ENCODE assay signal across 8 cellular contexts in the genomic region with DNA sequence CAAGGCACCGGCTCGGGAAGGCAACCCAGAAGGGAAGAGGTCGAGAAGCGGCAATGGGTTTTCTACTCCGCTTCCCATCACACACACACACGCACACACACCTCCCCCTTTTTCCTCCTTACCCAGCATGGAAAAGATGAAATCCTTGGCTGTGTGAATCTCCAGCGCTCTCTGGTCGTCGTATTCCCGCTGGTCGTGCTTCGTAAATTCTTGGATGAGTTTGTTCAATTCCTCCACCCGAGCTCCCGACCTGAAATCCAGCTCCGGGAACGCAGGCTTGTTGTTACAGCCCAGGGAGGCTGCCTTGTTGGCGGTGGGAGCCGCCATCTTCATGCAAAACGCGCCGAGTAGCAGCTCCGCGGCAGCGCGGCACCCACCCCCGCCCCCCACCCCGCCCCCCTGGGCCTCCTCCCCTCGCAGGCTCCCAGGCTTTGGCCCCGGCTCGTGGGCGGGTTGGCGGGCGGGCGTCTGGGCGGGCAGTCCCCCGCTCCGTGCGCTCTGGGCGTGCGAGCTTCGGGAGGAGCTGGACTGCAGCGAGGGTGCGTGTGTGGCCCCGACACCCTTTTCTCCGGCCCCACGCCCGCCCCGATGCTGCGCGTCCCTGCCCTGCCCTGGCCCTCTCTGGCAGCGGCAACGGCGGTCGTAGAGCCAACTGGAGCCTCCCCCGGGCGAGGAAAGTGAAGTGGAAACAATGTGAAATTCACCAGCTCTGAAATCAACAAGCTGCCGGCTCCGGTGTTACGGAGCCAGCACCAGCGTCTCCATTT. TPM values are rescaled to one million over a fixed set of nuclear protein-coding genes. Genes with fewer than 3 reads are reported as not detected.
DNase-seq lines count a peak whose midpoint lies in the region; ATAC-seq lines count a peak whose summit lies in the region.

A gene with protein sequence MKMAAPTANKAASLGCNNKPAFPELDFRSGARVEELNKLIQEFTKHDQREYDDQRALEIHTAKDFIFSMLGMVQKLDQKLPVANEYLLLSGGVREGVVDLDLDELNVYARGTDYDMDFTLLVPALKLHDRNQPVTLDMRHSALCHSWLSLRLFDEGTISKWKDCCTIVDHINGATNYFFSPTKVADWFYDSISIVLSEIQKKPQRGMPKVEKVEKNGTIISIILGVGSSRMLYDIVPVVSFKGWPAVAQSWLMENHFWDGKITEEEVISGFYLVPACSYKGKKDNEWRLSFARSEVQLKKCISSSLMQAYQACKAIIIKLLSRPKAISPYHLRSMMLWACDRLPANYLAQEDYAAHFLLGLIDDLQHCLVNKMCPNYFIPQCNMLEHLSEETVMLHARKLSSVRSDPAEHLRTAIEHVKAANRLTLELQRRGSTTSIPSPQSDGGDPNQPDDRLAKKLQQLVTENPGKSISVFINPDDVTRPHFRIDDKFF (minus strand): TSS at position 349 of the 767 bp plus-strand sequence. CDS start 16 bp downstream, at position 333.

- peak; percentile 43 to 72 (median 54) for DNase-seq in CD4-positive, CD25-positive, alpha-beta regulatory T cell
- DNase-seq in NCI-H526 (lab: John Stamatoyannopoulos, UW) (peak; percentile 70 to 92), lung microvascular endothelial cell (ENCODE audit: low read depth in 2 of 2) (peak; percentile 85 to 87)
- peak; percentile 49 for DNase-seq in activated CD8-positive, alpha-beta memory T cell treated with anti-CD3 and anti-CD28 coated beads, Interleukin-2, amount 10 ng/mL, durations not matched to agents 7 days and 5 days
- peak in 2 of 3 experiments; percentile 22 to 32 for DNase-seq in effector memory CD8-positive, alpha-beta T cell
- DNase-seq in stimulated activated CD4-positive, alpha-beta T cell treated with anti-CD3 and anti-CD28 coated beads, TNF-alpha, amount 100 ng/mL, for 48 hours (ENCODE audit: low read depth in 3 of 3): peak in 2 of 3 donors; percentile 32 to 38

- peaks cover 0 to 40% (median 22%) of the 10 kb centered on the region in 4 donors for H3K4me1 Mint-ChIP-seq in CD4-positive, CD25-positive, alpha-beta regulatory T cell
- H3K4me1 Mint-ChIP-seq in activated CD8-positive, alpha-beta memory T cell treated with anti-CD3 and anti-CD28 coated beads, Interleukin-2, amount 10 ng/mL, durations not matched to agents 7 days and 5 days: peaks cover 25% of the 10 kb centered on the region
- H3K4me1 Mint-ChIP-seq in effector memory CD8-positive, alpha-beta T cell (ENCODE audit: low read depth in 2 of 2): peaks cover 0 to 6% of the 10 kb centered on the region in 2 donors

- peak within 1 kb of the TSS; percentile 92 for H3K4me3 ChIP-seq in CD4-positive, CD25-positive, alpha-beta regulatory T cell (ENCODE audit: low read depth, low read length)

- peak within 1 kb of the TSS; percentile 87 to 92 (median 89) for H3K27ac Mint-ChIP-seq in CD4-positive, CD25-positive, alpha-beta regulatory T cell
- H3K27ac Mint-ChIP-seq in activated CD8-positive, alpha-beta memory T cell treated with anti-CD3 and anti-CD28 coated beads, Interleukin-2, amount 10 ng/mL, durations not matched to agents 7 days and 5 days: peak within 1 kb of the TSS; percentile 71
- peak within 1 kb of the TSS in 1 of 2 donors; percentile 93 for H3K27ac Mint-ChIP-seq in effector memory CD8-positive, alpha-beta T cell

- CTCF ChIA-PET in activated CD8-positive, alpha-beta memory T cell treated with anti-CD3 and anti-CD28 coated beads, Interleukin-2, amount 10 ng/mL, durations not matched to agents 7 days and 5 days (lab: Charles Lee): interaction anchor here (1.3 to 1.8 kb wide), 5 partner anchors 18 to 123 kb away, joined by 5 to 8 read pairs (median 5); no protein-coding TSS in a partner anchor

- ATAC-seq in CD4-positive, CD25-positive, alpha-beta regulatory T cell (ENCODE audit: low read depth in 2 of 2): peak; percentile 63 to 71
- ATAC-seq in GM19372 (IDR thresholded peaks at IDR 0.05; ENCODE audit: low read depth, unreplicated experiment): peak; percentile 53
- peak; percentile 52 for ATAC-seq in HG03442 (IDR thresholded peaks at IDR 0.05; ENCODE audit: unreplicated experiment)
- peak; percentile 75 for ATAC-seq in activated CD8-positive, alpha-beta memory T cell treated with anti-CD3 and anti-CD28 coated beads, Interleukin-2, amount 10 ng/mL, durations not matched to agents 7 days and 5 days
- peak; percentile 76 for ATAC-seq in effector memory CD8-positive, alpha-beta T cell (replicated peaks)

- H3K36me3 Mint-ChIP-seq in CD4-positive, CD25-positive, alpha-beta regulatory T cell: no peaks in the 10 kb centered on the region
- no peaks in the 10 kb centered on the region for H3K36me3 Mint-ChIP-seq in activated CD8-positive, alpha-beta memory T cell treated with anti-CD3 and anti-CD28 coated beads, Interleukin-2, amount 10 ng/mL, durations not matched to agents 7 days and 5 days
- peaks cover 5% of the 10 kb centered on the region for H3K36me3 Mint-ChIP-seq in effector memory CD8-positive, alpha-beta T cell (ENCODE audit: insufficient read depth)

- peak within 1 kb of the TSS; percentile 60 for H3K27ac ChIP-seq in CD4-positive, CD25-positive, alpha-beta regulatory T cell (ENCODE audit: insufficient read depth, low read length, poor library complexity, severe bottlenecking)

- H3K4me3 Mint-ChIP-seq in CD4-positive, CD25-positive, alpha-beta regulatory T cell: peak within 1 kb of the TSS; percentile 90 to 99 (median 94)
- H3K4me3 Mint-ChIP-seq in activated CD8-positive, alpha-beta memory T cell treated with anti-CD3 and anti-CD28 coated beads, Interleukin-2, amount 10 ng/mL, durations not matched to agents 7 days and 5 days: peak within 1 kb of the TSS; percentile 80
- peak within 1 kb of the TSS; percentile 68 to 95 for H3K4me3 Mint-ChIP-seq in effector memory CD8-positive, alpha-beta T cell

- peaks cover 0 to 8% (median 0%) of the 10 kb centered on the region in 7 donors for H3K9me3 Mint-ChIP-seq in CD4-positive, CD25-positive, alpha-beta regulatory T cell
- H3K9me3 Mint-ChIP-seq in activated CD8-positive, alpha-beta memory T cell treated with anti-CD3 and anti-CD28 coated beads, Interleukin-2, amount 10 ng/mL, durations not matched to agents 7 days and 5 days (ENCODE audit: low read depth): no peaks in the 10 kb centered on the region
- H3K9me3 Mint-ChIP-seq in effector memory CD8-positive, alpha-beta T cell: no peaks in the 10 kb centered on the region

- no peaks in the 10 kb centered on the region for H3K9me3 ChIP-seq in CD4-positive, CD25-positive, alpha-beta regulatory T cell (ENCODE audit: control insufficient read depth in 2 of 2, low read length in 2 of 2)

- H3K4me1 ChIP-seq in CD4-positive, CD25-positive, alpha-beta regulatory T cell (ENCODE audit: control insufficient read depth, insufficient read depth, low read length, poor library complexity, severe bottlenecking): peaks cover 28% of the 10 kb centered on the region

- H3K27me3 ChIP-seq in CD4-positive, CD25-positive, alpha-beta regulatory T cell (ENCODE audit: control insufficient read depth, insufficient read depth, low read length): peaks cover 14% of the 10 kb centered on the region

- H3K27me3 Mint-ChIP-seq in CD4-positive, CD25-positive, alpha-beta regulatory T cell: peaks cover 46% of the 10 kb centered on the region
- peaks cover 78% of the 10 kb centered on the region for H3K27me3 Mint-ChIP-seq in activated CD8-positive, alpha-beta memory T cell treated with anti-CD3 and anti-CD28 coated beads, Interleukin-2, amount 10 ng/mL, durations not matched to agents 7 days and 5 days
- H3K27me3 Mint-ChIP-seq in effector memory CD8-positive, alpha-beta T cell: peaks cover 35 to 65% of the 10 kb centered on the region in 2 donors

- no peaks in the 10 kb centered on the region for H3K36me3 ChIP-seq in CD4-positive, CD25-positive, alpha-beta regulatory T cell (ENCODE audit: control insufficient read depth, insufficient read depth, low read length)

RNA-seq across cellular contexts. Expression of the gene that starts here (rescaled TPM):
- total RNA-seq in CD4-positive, CD25-positive, alpha-beta regulatory T cell: 10.8 TPM
- 1 to 10 TPM; 2.6 to 3.9 (median 3.0) TPM for polyA plus RNA-seq in CD4-positive, CD25-positive, alpha-beta regulatory T cell
- total RNA-seq in activated CD8-positive, alpha-beta memory T cell treated with anti-CD3 and anti-CD28 coated beads, Interleukin-2, amount 10 ng/mL, durations not matched to agents 7 days and 5 days: 1 to 10 TPM; 2.7 to 7.0 TPM
- total RNA-seq in lung microvascular endothelial cell: 1.5 and 3.0 TPM in 2 replicates

Comparison
In these comparisons a context has a peak if more than half of its experiments do, and no peak if none do; other contexts are left out.
1. Peak in every context shown above with its lines: DNase-seq, ATAC-seq, H3K4me3 ChIP-seq and H3K27ac ChIP-seq.
2. DNase-seq: peak in every context shown above with its lines; median percentile 86 in lung microvascular endothelial cell; 81 in NCI-H526; 54 in CD4-positive, CD25-positive, alpha-beta regulatory T cell; 49 in activated CD8-positive, alpha-beta memory T cell treated with anti-CD3 and anti-CD28 coated beads, Interleukin-2, amount 10 ng/mL, durations not matched to agents 7 days and 5 days; 35 in stimulated activated CD4-positive, alpha-beta T cell treated with anti-CD3 and anti-CD28 coated beads, TNF-alpha, amount 100 ng/mL, for 48 hours; 27 in effector memory CD8-positive, alpha-beta T cell.